In genomic region chr1:42146127-42146915, GRCh38 we compare ENCODE assay signal across 15 cellular contexts. TPM values are rescaled to one million over a fixed set of nuclear protein-coding genes. Genes with fewer than 3 reads are reported as not detected.
"Had no signal": no experiment of that assay in that cellular context is flagged by ENCODE, and none has a peak within 500 bp of the region (broad histone marks: within the 10 kb centered on the region; RNA-seq: fewer than 3 reads in every experiment).

No MANE protein-coding gene starts in this region.

- H3K36me3 Mint-ChIP-seq: natural killer cell had no signal

- DNase-seq: occipital lobe had no signal

- H3K4me3 Mint-ChIP-seq: activated CD4-positive, alpha-beta T cell treated with anti-CD3 and anti-CD28 coated beads, Interleukin-2, amount 10 ng/mL, durations not matched to agents 7 days and 5 days; activated T-helper 17 cell treated with anti-CD3 and anti-CD28 coated beads, Interleukin-2, amount 50 U/mL, for 72 hours; natural killer cell; stimulated activated naive CD8-positive, alpha-beta T cell treated with anti-CD3 and anti-CD28 coated beads, Interleukin-15, Interleukin-2, amounts not matched to agents 100 ng/mL and 50 ng/mL, for 24 hours; T-helper 17 cell had no signal

- H3K9me3 Mint-ChIP-seq: activated CD4-positive, alpha-beta T cell treated with anti-CD3 and anti-CD28 coated beads, Interleukin-2, amount 10 ng/mL, durations not matched to agents 7 days and 5 days; activated T-helper 17 cell treated with anti-CD3 and anti-CD28 coated beads, Interleukin-2, amount 50 U/mL, for 72 hours; natural killer cell; stimulated activated naive CD8-positive, alpha-beta T cell treated with anti-CD3 and anti-CD28 coated beads, Interleukin-15, Interleukin-2, amounts not matched to agents 100 ng/mL and 50 ng/mL, for 24 hours had no signal

- H3K27ac Mint-ChIP-seq: activated CD4-positive, alpha-beta T cell treated with anti-CD3 and anti-CD28 coated beads, Interleukin-2, amount 10 ng/mL, durations not matched to agents 7 days and 5 days; activated T-helper 17 cell treated with anti-CD3 and anti-CD28 coated beads, Interleukin-2, amount 50 U/mL, for 72 hours; natural killer cell; stimulated activated naive CD8-positive, alpha-beta T cell treated with anti-CD3 and anti-CD28 coated beads, Interleukin-15, Interleukin-2, amounts not matched to agents 100 ng/mL and 50 ng/mL, for 24 hours; T-helper 17 cell had no signal

- H3K4me1 Mint-ChIP-seq: activated T-helper 17 cell treated with anti-CD3 and anti-CD28 coated beads, Interleukin-2, amount 50 U/mL, for 72 hours had no signal

- H3K27ac ChIP-seq: brain microvascular endothelial cell had no signal

- H3K4me3 ChIP-seq: lung had no signal

- H3K36me3 ChIP-seq: brain microvascular endothelial cell had no signal

RNA-seq across cellular contexts. Expression of gene GUCA2B, which starts 6.9 kb away (rescaled TPM):
- total RNA-seq: activated CD4-positive, alpha-beta T cell treated with anti-CD3 and anti-CD28 coated beads, Interleukin-2, amount 10 ng/mL, durations not matched to agents 7 days and 5 days; activated T-helper 17 cell treated with anti-CD3 and anti-CD28 coated beads, Interleukin-2, amount 50 U/mL, for 72 hours; cerebellum; dermis blood vessel endothelial cell; lung; mononuclear cell; natural killer cell; occipital lobe; pulmonary artery endothelial cell; T-helper 17 cell; temporal lobe; urinary bladder had no signal
- polyA plus RNA-seq: esophagus, lung, urinary bladder had no signal

RNA-seq across cellular contexts. Expression of gene GUCA2A, which starts 18.2 kb away (rescaled TPM):
- total RNA-seq: activated CD4-positive, alpha-beta T cell treated with anti-CD3 and anti-CD28 coated beads, Interleukin-2, amount 10 ng/mL, durations not matched to agents 7 days and 5 days; activated T-helper 17 cell treated with anti-CD3 and anti-CD28 coated beads, Interleukin-2, amount 50 U/mL, for 72 hours; cerebellum; dermis blood vessel endothelial cell; lung; mononuclear cell; natural killer cell; occipital lobe; pulmonary artery endothelial cell; T-helper 17 cell; temporal lobe; urinary bladder had no signal
- polyA plus RNA-seq: esophagus, urinary bladder had no signal
